ENCODE assay signal across 32 cellular contexts in genomic region chr1:6066680-6067079, GRCh38.
"Had no signal": no experiment of that assay in that cellular context is flagged by ENCODE, and none has a peak within 500 bp of the region (broad histone marks: within the 10 kb centered on the region; RNA-seq: fewer than 3 reads in every experiment).

No MANE protein-coding gene starts in this region.

- H3K27me3 Mint-ChIP-seq: activated CD8-positive, alpha-beta T cell treated with anti-CD3 and anti-CD28 coated beads for 36 hours; activated naive CD4-positive, alpha-beta T cell treated with anti-CD3 and anti-CD28 coated beads, Interleukin-2, amount 10 ng/mL, durations not matched to agents 7 days and 5 days; activated naive CD8-positive, alpha-beta T cell treated with anti-CD3 and anti-CD28 coated beads for 36 hours had no signal

- H3K27ac Mint-ChIP-seq: activated naive CD4-positive, alpha-beta T cell treated with anti-CD3 and anti-CD28 coated beads, Interleukin-2, amount 10 ng/mL, durations not matched to agents 7 days and 5 days; activated naive CD8-positive, alpha-beta T cell treated with anti-CD3 and anti-CD28 coated beads for 36 hours; T-helper 1 cell treated with Interleukin-12 subunit alpha and Interleukin-12 subunit beta and Interleukin-4 antibody, amounts not matched to agents 30 μg/mL and 1 μg/mL, for 36 hours; T-helper 2 cell treated with Interferon-gamma antibody and Interleukin-4, amounts not matched to agents 5 μg/mL and 100 μg/mL, for 36 hours had no signal

- H3K4me3 Mint-ChIP-seq: activated CD8-positive, alpha-beta T cell treated with anti-CD3 and anti-CD28 coated beads for 36 hours; activated naive CD4-positive, alpha-beta T cell treated with anti-CD3 and anti-CD28 coated beads, Interleukin-2, amount 10 ng/mL, durations not matched to agents 7 days and 5 days; activated naive CD8-positive, alpha-beta T cell treated with anti-CD3 and anti-CD28 coated beads for 36 hours; T-helper 1 cell treated with Interleukin-12 subunit alpha and Interleukin-12 subunit beta and Interleukin-4 antibody, amounts not matched to agents 30 μg/mL and 1 μg/mL, for 36 hours; T-helper 2 cell treated with Interferon-gamma antibody and Interleukin-4, amounts not matched to agents 5 μg/mL and 100 μg/mL, for 36 hours had no signal

- DNase-seq: activated CD4-positive, alpha-beta T cell treated with anti-CD3 and anti-CD28 coated beads for 48 hours; activated CD4-positive, alpha-beta T cell treated with anti-CD3 and anti-CD28 coated beads, Interleukin-2, amount 50 U/mL, for 4 hours; activated CD4-positive, CD25-positive, alpha-beta regulatory T cell treated with anti-CD3 and anti-CD28 coated beads, Interleukin-2, amount 50 U/mL, for 72 hours; activated CD8-positive, alpha-beta T cell treated with anti-CD3 and anti-CD28 coated beads for 36 hours; activated gamma-delta T cell treated with Interleukin-2 at 50 U/mL for 16 hours; activated naive CD4-positive, alpha-beta T cell treated with anti-CD3 and anti-CD28 coated beads, Interleukin-2, amount 10 ng/mL, durations not matched to agents 7 days and 5 days; activated naive CD8-positive, alpha-beta T cell treated with anti-CD3 and anti-CD28 coated beads for 36 hours; activated T-cell treated with anti-CD3 and anti-CD28 coated beads, Interleukin-2, amount 50 U/mL, for 48 hours; amniotic stem cell; aorta; brain microvascular endothelial cell; central memory CD4-positive, alpha-beta T cell; MM.1S; MV-4-11; NCI-H1092 treated with DMSO at 0.1 percent for 48 hours; NCI-H1417; NCI-H146; NCI-H187; NCI-H2029 treated with DMSO at 0.1 percent for 48 hours; NCI-H2107; NCI-H2171; NCI-H510A; NCI-H526; NCI-H748 treated with DMSO at 0.1 percent for 48 hours; NK-92 treated with Interleukin-12 subunit alpha and Interleukin-12 subunit beta, amount 100 ng/mL, for 24 hours; PC-3; Peyer's patch; RPMI8226; SIG-M5 had no signal

- H3K4me1 Mint-ChIP-seq: activated naive CD4-positive, alpha-beta T cell treated with anti-CD3 and anti-CD28 coated beads, Interleukin-2, amount 10 ng/mL, durations not matched to agents 7 days and 5 days had no signal

- ATAC-seq: activated CD8-positive, alpha-beta T cell treated with anti-CD3 and anti-CD28 coated beads for 36 hours; PC-3; Right ventricle myocardium inferior had no signal

- H3K9me3 Mint-ChIP-seq: activated CD8-positive, alpha-beta T cell treated with anti-CD3 and anti-CD28 coated beads for 36 hours; activated naive CD4-positive, alpha-beta T cell treated with anti-CD3 and anti-CD28 coated beads, Interleukin-2, amount 10 ng/mL, durations not matched to agents 7 days and 5 days; activated naive CD8-positive, alpha-beta T cell treated with anti-CD3 and anti-CD28 coated beads for 36 hours; T-helper 1 cell treated with Interleukin-12 subunit alpha and Interleukin-12 subunit beta and Interleukin-4 antibody, amounts not matched to agents 30 μg/mL and 1 μg/mL, for 36 hours; T-helper 2 cell treated with Interferon-gamma antibody and Interleukin-4, amounts not matched to agents 5 μg/mL and 100 μg/mL, for 36 hours had no signal
